In the genomic region with DNA sequence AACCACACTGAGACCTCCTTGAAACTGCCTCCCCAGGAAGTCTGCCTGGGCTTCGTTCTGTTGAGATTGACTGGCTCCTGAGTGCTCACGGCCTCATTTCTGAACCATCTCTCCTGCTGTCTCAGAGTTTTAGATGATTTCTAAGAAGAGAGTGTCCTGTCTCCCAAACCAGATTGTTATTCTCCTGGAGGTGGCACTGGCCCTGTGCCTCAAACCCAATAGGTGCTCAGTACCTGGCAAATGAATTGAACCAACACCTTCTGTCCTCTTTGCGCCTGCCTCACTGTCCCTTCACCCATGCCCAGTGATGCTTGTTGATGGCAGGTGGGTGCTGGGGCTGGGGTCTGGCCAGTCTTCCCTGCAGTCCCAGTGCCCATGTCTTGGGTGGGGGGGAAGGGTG, we compare ENCODE assay signal across 27 cellular contexts. TPM values are rescaled to one million over a fixed set of nuclear protein-coding genes. Genes with fewer than 3 reads are reported as not detected.
A peak's percentile ranks its signal among the peaks of the same experiment; 100 is the strongest.
DNase-seq lines count a peak whose midpoint lies in the region; ATAC-seq and TF ChIP-seq lines count a peak whose summit lies in the region.
"Had no signal": no experiment of that assay in that cellular context is flagged by ENCODE, and none has a peak within 500 bp of the region (broad histone marks: within the 10 kb centered on the region; RNA-seq: fewer than 3 reads in every experiment).

No MANE protein-coding gene starts in this region.

- H3K36me3 ChIP-seq in BLaER1 treated with 17β-estradiol and CSF1 and Interleukin-3, amounts not matched to agents 10 nM and 100 nM: no peaks in the 10 kb centered on the region
- H3K36me3 ChIP-seq in WERI-Rb-1 (no peaks in the 10 kb centered on the region), iPS-18a (ENCODE audit: control insufficient read depth, low read depth, low read length) (no peaks in the 10 kb centered on the region), neuronal stem cell (replicated peaks in 1 of 2; ENCODE audit: control insufficient read depth in 2 of 2, insufficient read depth in 2 of 2, low read length in 2 of 2) (no peaks in the 10 kb centered on the region), adrenal gland (replicated peaks in 1 of 2) (no peaks in the 10 kb centered on the region)
- H3K36me3 ChIP-seq: BE2C, SJSA1 had no signal

- peak overlapping the region in 7 of 11 experiments; percentile 0 to 67 (median 59); a peak in 6 of 22 replicates for H3K4me2 ChIP-seq in BLaER1 treated with 17β-estradiol and CSF1 and Interleukin-3, amounts not matched to agents 10 nM and 100 nM
- H3K4me2 ChIP-seq in neuronal stem cell (ENCODE audit: insufficient read depth, low read length, poor library complexity, severe bottlenecking): no peak overlapping the region
- H3K4me2 ChIP-seq: PC-9 had no signal

- H3K9me3 ChIP-seq in BLaER1 treated with 17β-estradiol and CSF1 and Interleukin-3, amounts not matched to agents 10 nM and 100 nM (replicated peaks in 1 of 11): peaks cover 5 to 14% (median 8%) of the 10 kb centered on the region in 11 experiments; a peak in 21 of 22 replicates
- H3K9me3 ChIP-seq in WERI-Rb-1 (ENCODE audit: severe bottlenecking) (peaks cover 4% of the 10 kb centered on the region), iPS-18a (ENCODE audit: control insufficient read depth, low read depth, low read length) (no peaks in the 10 kb centered on the region), neuronal stem cell (replicated peaks in 1 of 2; ENCODE audit: control insufficient read depth in 2 of 2, insufficient read depth in 1 of 2, low read depth in 1 of 2, low read length in 2 of 2) (peaks cover 1 to 3% of the 10 kb centered on the region in 2 donors), adrenal gland (replicated peaks in 1 of 3) (no peaks in the 10 kb centered on the region)
- H3K9me3 ChIP-seq: BE2C had no signal

- H3K79me1 ChIP-seq in neuronal stem cell (ENCODE audit: low read depth, low read length): peaks cover 2% of the 10 kb centered on the region

- no peak overlapping the region for H4K91ac ChIP-seq in neuronal stem cell (ENCODE audit: low read depth, low read length, poor library complexity)

- peak overlapping the region; percentile 48 for H2AFZ ChIP-seq in neuronal stem cell (ENCODE audit: low read length)
- H2AFZ ChIP-seq: PC-9 had no signal

- intact Hi-C loops in adrenal gland (cut with DNase I): no loop called here

- peak overlapping the region; percentile 41 for H2BK12ac ChIP-seq in neuronal stem cell (ENCODE audit: low read length)

- peak overlapping the region; percentile 80 for H3K18ac ChIP-seq in neuronal stem cell (ENCODE audit: low read length)

- H2AK5ac ChIP-seq in neuronal stem cell (ENCODE audit: low read depth, low read length): peak overlapping the region; percentile 84

- ATAC-seq in HG03196 (IDR thresholded peaks at IDR 0.05; ENCODE audit: unreplicated experiment): no peak
- no peak for ATAC-seq in GM21367 (IDR thresholded peaks at IDR 0.05; ENCODE audit: unreplicated experiment)
- ATAC-seq: HepG2, K562, Right ventricle myocardium inferior had no signal

- peak overlapping the region; percentile 19 for H2BK5ac ChIP-seq in neuronal stem cell (ENCODE audit: low read length)

- peak overlapping the region; percentile 94 for H3K14ac ChIP-seq in neuronal stem cell (ENCODE audit: low read length)

- no peak overlapping the region for H3K4ac ChIP-seq in neuronal stem cell (ENCODE audit: low read length)

- TF ChIP-seq CTCF in WERI-Rb-1 (IDR thresholded peaks at IDR 0.05; ENCODE audit: low read depth, low read length) (no peak), adrenal gland (IDR thresholded peaks at IDR 0.05) (no peak)

- H3K9ac ChIP-seq in BLaER1 treated with 17β-estradiol and CSF1 and Interleukin-3, amounts not matched to agents 10 nM and 100 nM: no peak overlapping the region
- no peak overlapping the region for H3K9ac ChIP-seq in iPS-18a (ENCODE audit: low read length)
- no peak overlapping the region for H3K9ac ChIP-seq in neuronal stem cell (ENCODE audit: low read depth, low read length, poor library complexity)

- peaks cover 6 to 30% (median 19%) of the 10 kb centered on the region in 10 experiments; a peak in 18 of 20 replicates for H3K4me1 ChIP-seq in BLaER1 treated with 17β-estradiol and CSF1 and Interleukin-3, amounts not matched to agents 10 nM and 100 nM
- H3K4me1 ChIP-seq in iPS-18a (ENCODE audit: control insufficient read depth, low read depth, low read length) (peaks cover 18% of the 10 kb centered on the region), neuronal stem cell (ENCODE audit: control insufficient read depth in 2 of 2, insufficient read depth in 1 of 2, low read depth in 1 of 2, low read length in 2 of 2) (peaks cover 15 to 18% of the 10 kb centered on the region in 2 donors), adrenal gland (replicated peaks in 1 of 2) (no peaks in the 10 kb centered on the region)
- H3K4me1 ChIP-seq: SJSA1 had no signal

- H3K27me3 ChIP-seq in BLaER1 treated with 17β-estradiol and CSF1 and Interleukin-3, amounts not matched to agents 10 nM and 100 nM: no peaks in the 10 kb centered on the region
- no peaks in the 10 kb centered on the region for H3K27me3 ChIP-seq in WERI-Rb-1 (ENCODE audit: insufficient read depth, low read depth, severe bottlenecking)
- H3K27me3 ChIP-seq in iPS-18a (ENCODE audit: control insufficient read depth, insufficient read depth, low read length): peaks cover 13% of the 10 kb centered on the region
- peaks cover 0 to 28% (median 0%) of the 10 kb centered on the region in 3 experiments for H3K27me3 ChIP-seq in neuronal stem cell (ENCODE audit: control insufficient read depth in 3 of 3, insufficient read depth in 3 of 3, low read depth in 1 of 3, low read length in 3 of 3)
- no peaks in the 10 kb centered on the region for H3K27me3 ChIP-seq in adrenal gland
- H3K27me3 ChIP-seq: BE2C, SJSA1 had no signal

- H2BK120ac ChIP-seq in neuronal stem cell (ENCODE audit: low read depth, low read length): no peak overlapping the region

- no peaks in the 10 kb centered on the region for H4K20me1 ChIP-seq in BLaER1 treated with 17β-estradiol and CSF1 and Interleukin-3, amounts not matched to agents 10 nM and 100 nM

- no peak overlapping the region for H3K4me3 ChIP-seq in BLaER1 treated with 17β-estradiol and CSF1 and Interleukin-3, amounts not matched to agents 10 nM and 100 nM
- H3K4me3 ChIP-seq in WERI-Rb-1 (ENCODE audit: low read depth, low read length): no peak overlapping the region
- H3K4me3 ChIP-seq in iPS-18a (ENCODE audit: low read length): peak overlapping the region; percentile 18
- no peak overlapping the region for H3K4me3 ChIP-seq in neuronal stem cell (ENCODE audit: low read length in 2 of 2)
- no peak overlapping the region for H3K4me3 ChIP-seq in adrenal gland
- H3K4me3 ChIP-seq: K562, PC-9, SJSA1 had no signal

- TF ChIP-seq POLR2A in adrenal gland (IDR thresholded peaks at IDR 0.05): no peak

- no CpG with 5 or more reads among the region's 3 CpGs for WGBS in neuronal stem cell (ENCODE audit: extremely low coverage in 2 of 2, insufficient read length in 2 of 2, insufficient replicate concordance in 1 of 2), 2 donors
- WGBS in adrenal gland, 4 donors: 86 to 91% (median 90%) methylated on average over 3 of the region's 3 CpGs

- H4K8ac ChIP-seq in neuronal stem cell (ENCODE audit: low read depth, low read length): no peak overlapping the region

- peak overlapping the region; percentile 75 for H2BK15ac ChIP-seq in neuronal stem cell (ENCODE audit: low read length)

- DNase-seq in WERI-Rb-1: no peak
- DNase-seq in neuronal stem cell (ENCODE audit: low spot score): no peak
- no peak for DNase-seq in adrenal gland
- DNase-seq: ACHN, BE2C, Calu3, DMS79 treated with DMSO at 0.1 percent for 48 hours, GOT3, HCEC 1CT, Kasumi-1, MV-4-11, NCI-H1105, NCI-H1694, NCI-H2029 treated with DMSO at 0.1 percent for 48 hours, NCI-H446 treated with DMSO at 0.1 percent for 48 hours, NCI-H526 treated with DMSO at 0.1 percent for 48 hours, PC-9 had no signal

- H3K23ac ChIP-seq in neuronal stem cell (ENCODE audit: low read depth, low read length, poor library complexity): no peak overlapping the region

- H3K27ac ChIP-seq in BLaER1 treated with 17β-estradiol and CSF1 and Interleukin-3, amounts not matched to agents 10 nM and 100 nM: no peak overlapping the region
- H3K27ac ChIP-seq in WERI-Rb-1 (peak overlapping the region; percentile 41), iPS-18a (ENCODE audit: low read length) (no peak overlapping the region), neuronal stem cell (replicated peaks; ENCODE audit: low read length) (no peak overlapping the region), adrenal gland (no peak overlapping the region)
- H3K27ac ChIP-seq: 22Rv1, HL-60, PC-9, SJSA1 had no signal

RNA-seq across cellular contexts. Expression of a gene that starts 36.3 kb away (rescaled TPM):
- polyA plus RNA-seq in neuronal stem cell (2013, experiment 1 of 2): 8.7 TPM
- 8.7 TPM for polyA plus RNA-seq in neuronal stem cell (2013, experiment 2 of 2)
- total RNA-seq in adrenal gland: 1 to 10 TPM in 2 of 8 donors, under 1 TPM in 2, not detected in 4; 0.55 to 1.5 (median 0.94) TPM
- polyA plus RNA-seq in adrenal gland: 1 to 10 TPM in 1 of 3 donors, under 1 TPM in 2; 0.27 to 3.3 (median 0.88) TPM

RNA-seq across cellular contexts. Expression of a gene that starts 47.0 kb away (rescaled TPM):
- polyA plus RNA-seq in neuronal stem cell (2013, experiment 1 of 2): 46.9 TPM
- 45.0 TPM for polyA plus RNA-seq in neuronal stem cell (2013, experiment 2 of 2)
- total RNA-seq in adrenal gland: 100 to 1,000 TPM in 2 of 8 donors, 10 to 100 TPM in 6; 53.1 to 115 (median 74.6) TPM
- 10 to 100 TPM; 34.9 to 40.6 (median 35.2) TPM for polyA plus RNA-seq in adrenal gland

RNA-seq across cellular contexts. Expression of a gene that starts 56.7 kb away (rescaled TPM):
- polyA plus RNA-seq in neuronal stem cell (2013, experiment 1 of 2): 99.1 TPM
- 95.0 TPM for polyA plus RNA-seq in neuronal stem cell (2013, experiment 2 of 2)
- 100 to 1,000 TPM in 6 of 8 donors, 10 to 100 TPM in 2; 85.9 to 174 (median 136) TPM for total RNA-seq in adrenal gland
- 100 to 1,000 TPM; 119 to 170 (median 163) TPM for polyA plus RNA-seq in adrenal gland

RNA-seq across cellular contexts. Expression of a gene that starts 56.8 kb away (rescaled TPM):
- polyA plus RNA-seq in neuronal stem cell (2013, experiment 1 of 2): 32.8 TPM
- polyA plus RNA-seq in neuronal stem cell (2013, experiment 2 of 2): 32.5 TPM
- total RNA-seq in adrenal gland: 1 to 10 TPM in 2 of 8 donors, under 1 TPM in 5, not detected in 1; 0.21 to 1.3 (median 0.83) TPM
- polyA plus RNA-seq in adrenal gland: under 1 TPM; 0.20 to 0.46 (median 0.24) TPM
